In genomic region chr9:93962561-93963440, GRCh38 we compare ENCODE assay signal across 8 cellular contexts. TPM values are rescaled to one million over a fixed set of nuclear protein-coding genes. Genes with fewer than 3 reads are reported as not detected.
DNase-seq lines count a peak whose midpoint lies in the region; ATAC-seq, FAIRE-seq and TF ChIP-seq lines count a peak whose summit lies in the region.
"Had no signal": no experiment of that assay in that cellular context is flagged by ENCODE, and none has a peak within 500 bp of the region (broad histone marks: within the 10 kb centered on the region; RNA-seq: fewer than 3 reads in every experiment).

No MANE protein-coding gene starts in this region.

- H3K36me3 Mint-ChIP-seq in activated naive CD8-positive, alpha-beta T cell = no peaks in the 10 kb centered on the region

- H3K27ac ChIP-seq in SU-DHL-6 (ENCODE audit: low read depth, low read length) (no peak overlapping the region), prostate gland (no peak overlapping the region), uterus (no peak overlapping the region)
- H3K27ac ChIP-seq: skin epidermis had no signal

- H3K36me3 ChIP-seq in SU-DHL-6 (ENCODE audit: low read length) = no peaks in the 10 kb centered on the region
- H3K36me3 ChIP-seq in prostate gland = no peaks in the 10 kb centered on the region
- no peaks in the 10 kb centered on the region for H3K36me3 ChIP-seq in uterus

- DNase-seq in GM12892 (ENCODE audit: insufficient read length) = no peak
- peak; percentile 76 for DNase-seq in NCI-H1105 treated with DMSO at 0.1 percent for 48 hours (lab: John Stamatoyannopoulos, UW)
- DNase-seq in Right ventricle myocardium inferior (ENCODE audit: missing footprints) = peak; percentile 85
- DNase-seq in prostate gland (ENCODE audit: low spot score) = peak; percentile 81
- peak; percentile 73 to 80 for DNase-seq in uterus

- H3K27me3 Mint-ChIP-seq in activated naive CD8-positive, alpha-beta T cell = peaks cover 27% of the 10 kb centered on the region

- FAIRE-seq in GM12892 (lab: Jason Lieb, UNC) = peak; percentile 89

- no peaks in the 10 kb centered on the region for H3K9me2 ChIP-seq in SU-DHL-6 (replicated peaks; ENCODE audit: insufficient read depth, low read length)

- H3K4me1 Mint-ChIP-seq in activated naive CD8-positive, alpha-beta T cell (ENCODE audit: low read depth) = peaks cover 32% of the 10 kb centered on the region

- H3K4me3 ChIP-seq in SU-DHL-6 (ENCODE audit: insufficient read depth, low read length, poor library complexity, severe bottlenecking) = no peak overlapping the region
- no peak overlapping the region for H3K4me3 ChIP-seq in prostate gland
- no peak overlapping the region for H3K4me3 ChIP-seq in uterus
- H3K4me3 ChIP-seq: skin epidermis had no signal

- peak; percentile 83 for ATAC-seq in Right ventricle myocardium inferior

- peak overlapping the region; percentile 10 for H3K4me3 Mint-ChIP-seq in activated naive CD8-positive, alpha-beta T cell

- H3K27me3 ChIP-seq in SU-DHL-6 (ENCODE audit: low read length) (no peaks in the 10 kb centered on the region), prostate gland (replicated peaks; ENCODE audit: insufficient read depth) (peaks cover 22% of the 10 kb centered on the region), uterus (peaks cover 33 to 42% of the 10 kb centered on the region in 2 donors)

- no peak overlapping the region for H3K9ac ChIP-seq in SU-DHL-6 (ENCODE audit: low read length)

- H4K20me1 ChIP-seq in SU-DHL-6 (ENCODE audit: low read depth, low read length) = no peaks in the 10 kb centered on the region

- TF ChIP-seq CTCF in SU-DHL-6 (IDR thresholded peaks at IDR 0.05; ENCODE audit: insufficient read depth, low read length, poor library complexity, severe bottlenecking) = peak; percentile 69
- peak; percentile 74 to 87 (median 84) for TF ChIP-seq CTCF in prostate gland (IDR thresholded peaks at IDR 0.05)
- peak; percentile 74 to 82 (median 78) for TF ChIP-seq CTCF in uterus (IDR thresholded peaks at IDR 0.05)

- WGBS in prostate gland = 22% methylated on average over 22 of the region's 22 CpGs

- intact Hi-C loops in Right ventricle myocardium inferior (cut with DNase I) = loop anchor here (1.0 to 5.0 kb wide), 3 partner anchors 136 to 806 kb away; no protein-coding TSS in a partner anchor
- intact Hi-C loops in prostate gland (cut with DNase I) = loop anchor here (1.0 kb wide), 1 partner anchor 280 kb away; no protein-coding TSS in a partner anchor
- intact Hi-C loops in uterus (cut with DNase I; ENCODE audit: low total_unique reads) = loop anchor here (10.0 kb wide), 1 partner anchor 278 kb away; no protein-coding TSS in a partner anchor

- H3F3A ChIP-seq in SU-DHL-6 (ENCODE audit: insufficient read depth) = no peaks in the 10 kb centered on the region

- H3K9me3 Mint-ChIP-seq in activated naive CD8-positive, alpha-beta T cell (ENCODE audit: low read depth) = no peaks in the 10 kb centered on the region

- peaks cover 2% of the 10 kb centered on the region for H3K4me1 ChIP-seq in prostate gland (replicated peaks)
- H3K4me1 ChIP-seq in uterus = peaks cover 0 to 6% of the 10 kb centered on the region in 2 donors

- no peaks in the 10 kb centered on the region for H3K9me3 ChIP-seq in SU-DHL-6 (ENCODE audit: insufficient read depth, low read length)
- H3K9me3 ChIP-seq in prostate gland = no peaks in the 10 kb centered on the region
- H3K9me3 ChIP-seq in uterus = no peaks in the 10 kb centered on the region

- H3K79me2 ChIP-seq in SU-DHL-6 (ENCODE audit: insufficient read depth, low read length) = no peaks in the 10 kb centered on the region

- H2AFZ ChIP-seq in SU-DHL-6 (ENCODE audit: low read depth, low read length, severe bottlenecking) = no peak overlapping the region

- H3K4me2 ChIP-seq in SU-DHL-6 (ENCODE audit: low read depth, low read length, poor library complexity, severe bottlenecking) = no peak overlapping the region

- TF ChIP-seq POLR2A in GM12892 (IDR thresholded peaks at IDR 0.05; ENCODE audit: low read depth, low read length) (no peak), prostate gland (IDR thresholded peaks at IDR 0.05) (no peak), uterus (IDR thresholded peaks at IDR 0.05) (no peak)

- no peak overlapping the region for H3K27ac Mint-ChIP-seq in activated naive CD8-positive, alpha-beta T cell

RNA-seq across cellular contexts. Expression of gene BARX1, which starts 7.6 kb away (rescaled TPM):
- not detected for polyA plus RNA-seq in GM12892 (2012; ENCODE audit: missing spikeins)
- total RNA-seq in Right ventricle myocardium inferior = not detected
- 1 to 10 TPM in 1 of 2 donors, not detected in 1; 3.7 TPM for total RNA-seq in prostate gland
- total RNA-seq in uterus = under 1 TPM in 2 of 4 donors, not detected in 2; 0.28 to 0.67 TPM
